ENCODE assay signal across 9 cellular contexts in genomic region chr6:42100029-42100901, GRCh38. TPM values are rescaled to one million over a fixed set of nuclear protein-coding genes. Genes with fewer than 3 reads are reported as not detected.
DNase-seq lines count a peak whose midpoint lies in the region; ATAC-seq, FAIRE-seq and TF ChIP-seq lines count a peak whose summit lies in the region.
"Had no signal": no experiment of that assay in that cellular context is flagged by ENCODE, and none has a peak within 500 bp of the region (broad histone marks: within the 10 kb centered on the region; RNA-seq: fewer than 3 reads in every experiment).

No MANE protein-coding gene starts in this region.

- H3K27ac ChIP-seq in ACC112 (ENCODE audit: low read depth, low read length): peak overlapping the region; percentile 97

- TF ChIP-seq CTCF in bronchial epithelial cell (IDR thresholded peaks at IDR 0.05; ENCODE audit: insufficient read depth, low read length, severe bottlenecking) (no peak), omental fat pad (IDR thresholded peaks at IDR 0.05) (no peak)

- peaks cover 37% of the 10 kb centered on the region for H3K4me1 ChIP-seq in ACC112 (ENCODE audit: control insufficient read depth, insufficient read depth, low read length, unreplicated experiment)

- peak; percentile 76 for DNase-seq in LHCN-M2 (ENCODE audit: low read depth)
- peak; percentile 56 for DNase-seq in bronchial epithelial cell (ENCODE audit: low read depth)
- no peak for DNase-seq in omental fat pad (ENCODE audit: low spot score)
- no peak for DNase-seq in stimulated activated naive CD4-positive, alpha-beta T cell treated with Interleukin-2 at 50 U/mL for 16 hours (lab: John Stamatoyannopoulos, UW)
- DNase-seq: DMS153 had no signal

- no peak for FAIRE-seq in bronchial epithelial cell (lab: Jason Lieb, UNC)

- H3K79me2 ChIP-seq in ACC112 (ENCODE audit: control insufficient read depth, insufficient read depth, low read length, unreplicated experiment): no peaks in the 10 kb centered on the region

- H3K36me3 ChIP-seq in ACC112 (ENCODE audit: insufficient read depth, low read length) (no peaks in the 10 kb centered on the region), bronchial epithelial cell (ENCODE audit: control insufficient read depth, insufficient read depth, low read length) (peaks cover 11% of the 10 kb centered on the region)

- H3K27me3 ChIP-seq in ACC112 (ENCODE audit: insufficient read depth, low read length) (no peaks in the 10 kb centered on the region), bronchial epithelial cell (ENCODE audit: control insufficient read depth, insufficient read depth, low read length) (no peaks in the 10 kb centered on the region)

- ATAC-seq in omental fat pad (ENCODE audit: low FRiP score): peak; percentile 43
- ATAC-seq in HG03571 (IDR thresholded peaks at IDR 0.05; ENCODE audit: unreplicated experiment): no peak
- no peak for ATAC-seq in HG02642 (IDR thresholded peaks at IDR 0.05; ENCODE audit: poor library complexity, unreplicated experiment)
- no peak for ATAC-seq in GM18909 (IDR thresholded peaks at IDR 0.05; ENCODE audit: poor library complexity, unreplicated experiment)

- H3K4me3 ChIP-seq in ACC112 (ENCODE audit: low read depth, low read length) (peak overlapping the region; percentile 38), bronchial epithelial cell (ENCODE audit: low read depth, low read length) (no peak overlapping the region)

- peak overlapping the region; percentile 27 for H2AFZ ChIP-seq in ACC112 (ENCODE audit: low read length, unreplicated experiment)

RNA-seq across cellular contexts. Expression of gene C6orf132, which starts 42.2 kb away (rescaled TPM):
- 0.45 and 0.75 TPM in 2 replicates for total RNA-seq in LHCN-M2 (2014; rRNA removed)
- polyA plus RNA-seq in LHCN-M2 (2012): 4.6 TPM
- total RNA-seq in bronchial epithelial cell: 11.3 and 46.1 TPM in 2 replicates
- 10 to 100 TPM in 1 of 4 donors, 1 to 10 TPM in 3; 3.0 to 19.0 (median 3.6) TPM for total RNA-seq in omental fat pad

RNA-seq across cellular contexts. Expression of gene TAF8, which starts 49.9 kb away (rescaled TPM):
- 18.1 and 26.5 TPM in 2 replicates for total RNA-seq in LHCN-M2 (2014; rRNA removed)
- 9.8 TPM for polyA plus RNA-seq in LHCN-M2 (2012)
- total RNA-seq in bronchial epithelial cell: 10.5 and 12.6 TPM in 2 replicates
- total RNA-seq in omental fat pad: 10 to 100 TPM; 24.3 to 41.4 (median 26.1) TPM

Comparison
In these comparisons a context has a peak if more than half of its experiments do, and no peak if none do; other contexts are left out.
1. DNase-seq: peak in LHCN-M2 (single experiment) and bronchial epithelial cell (single experiment); none in omental fat pad (single experiment) and stimulated activated naive CD4-positive, alpha-beta T cell treated with Interleukin-2 at 50 U/mL for 16 hours (single experiment).